In genomic region chr5:81945867-81946266, GRCh38 we compare ENCODE assay signal across 6 cellular contexts.
"Had no signal": no experiment of that assay in that cellular context is flagged by ENCODE, and none has a peak within 500 bp of the region (broad histone marks: within the 10 kb centered on the region; RNA-seq: fewer than 3 reads in every experiment).

No MANE protein-coding gene starts in this region.

- H3K9ac ChIP-seq: KMS-11 had no signal

- DNase-seq: IMR-90, KBM-7, KG1 had no signal

- H3K4me2 ChIP-seq: KMS-11 had no signal

- FAIRE-seq: HTR-8/SVneo had no signal

- H3K27ac ChIP-seq: HL-60, KMS-11 had no signal
